32 cellular contexts compared by ENCODE assay signal in the genomic region with DNA sequence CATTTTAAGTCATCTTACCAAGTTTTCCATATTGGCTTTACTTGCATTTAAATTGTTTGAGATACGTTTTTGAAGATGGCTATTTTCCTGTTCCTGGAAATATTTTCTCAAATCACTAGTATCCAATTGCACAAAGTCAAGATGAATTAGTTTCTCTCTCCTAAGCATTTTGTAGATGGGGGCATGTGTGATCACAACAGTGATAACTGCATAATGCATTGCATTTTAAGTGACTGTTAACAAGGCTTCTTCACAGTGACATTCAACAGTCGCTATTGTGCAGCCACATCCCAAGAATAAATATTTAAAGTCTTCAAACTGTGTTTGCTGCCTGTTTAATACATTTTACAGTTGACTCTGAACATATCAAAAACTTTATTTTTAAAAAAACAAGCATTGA.
"Had no signal": no experiment of that assay in that cellular context is flagged by ENCODE, and none has a peak within 500 bp of the region (broad histone marks: within the 10 kb centered on the region; RNA-seq: fewer than 3 reads in every experiment).

No MANE protein-coding gene starts in this region.

- H3K9me3 ChIP-seq: esophagus muscularis mucosa, gastrocnemius medialis had no signal

- H3K4me1 ChIP-seq: esophagus muscularis mucosa, foreskin keratinocyte, gastrocnemius medialis had no signal

- H3K4me3 ChIP-seq: esophagus muscularis mucosa, gastrocnemius medialis had no signal

- H3K27ac ChIP-seq: brain microvascular endothelial cell, esophagus muscularis mucosa, foreskin keratinocyte, gastrocnemius medialis, WERI-Rb-1 had no signal

- H3K27me3 ChIP-seq: brain microvascular endothelial cell, esophagus muscularis mucosa, foreskin keratinocyte, gastrocnemius medialis had no signal

- H3K36me3 ChIP-seq: brain microvascular endothelial cell, esophagus muscularis mucosa, gastrocnemius medialis, WERI-Rb-1 had no signal

- FAIRE-seq: astrocyte, bronchial epithelial cell, colon had no signal

- ATAC-seq: activated CD4-positive, CD25-positive, alpha-beta regulatory T cell treated with anti-CD3 and anti-CD28 coated beads, Interleukin-2, amount 50 U/mL, for 24 hours; activated CD8-positive, alpha-beta T cell treated with anti-CD3 and anti-CD28 coated beads for 36 hours; activated T-cell treated with anti-CD3 and anti-CD28 coated beads, Interleukin-2, amount 50 U/mL, for 4 hours; activated T-helper 17 cell treated with anti-CD3 and anti-CD28 coated beads, Interleukin-2, amount 50 U/mL, for 72 hours; effector memory CD8-positive, alpha-beta T cell; foreskin keratinocyte; gastrocnemius medialis; T-helper 17 cell had no signal

- DNase-seq: activated B cell treated with CpG ODN at 0.5 μM for 24 hours; activated CD4-positive, alpha-beta T cell treated with anti-CD3 and anti-CD28 coated beads for 48 hours; activated CD4-positive, alpha-beta T cell treated with anti-CD3 and anti-CD28 coated beads, Interleukin-2, amount 50 U/mL, for 1 hour; activated CD4-positive, alpha-beta T cell treated with anti-CD3 and anti-CD28 coated beads, Interleukin-2, amount 50 U/mL, for 48 hours; activated CD8-positive, alpha-beta memory T cell treated with anti-CD3 and anti-CD28 coated beads for 24 hours; activated CD8-positive, alpha-beta T cell treated with anti-CD3 and anti-CD28 coated beads for 36 hours; activated effector memory CD4-positive, alpha-beta T cell treated with Interleukin-2 at 50 U/mL for 16 hours; activated gamma-delta T cell treated with Interleukin-2 at 50 U/mL for 16 hours; activated naive CD4-positive, alpha-beta T cell treated with anti-CD3 and anti-CD28 coated beads, Interleukin-2, amount 50 U/mL, for 16 hours; activated naive CD4-positive, alpha-beta T cell treated with Interleukin-2 at 50 U/mL for 16 hours; activated T-cell treated with anti-CD3 and anti-CD28 coated beads, Interleukin-2, amount 50 U/mL, for 4 hours; amniotic stem cell; anterior cingulate cortex; brain microvascular endothelial cell; caudate nucleus; cortex of kidney; dermis blood vessel endothelial cell; effector CD4-positive, alpha-beta T cell; effector memory CD8-positive, alpha-beta T cell; erythroblast; foreskin keratinocyte; gastrocnemius medialis; T-helper 1 cell; T-helper 17 cell; T1000; WERI-Rb-1 had no signal
